ENCODE assay signal across 1 cellular context in the genomic region with DNA sequence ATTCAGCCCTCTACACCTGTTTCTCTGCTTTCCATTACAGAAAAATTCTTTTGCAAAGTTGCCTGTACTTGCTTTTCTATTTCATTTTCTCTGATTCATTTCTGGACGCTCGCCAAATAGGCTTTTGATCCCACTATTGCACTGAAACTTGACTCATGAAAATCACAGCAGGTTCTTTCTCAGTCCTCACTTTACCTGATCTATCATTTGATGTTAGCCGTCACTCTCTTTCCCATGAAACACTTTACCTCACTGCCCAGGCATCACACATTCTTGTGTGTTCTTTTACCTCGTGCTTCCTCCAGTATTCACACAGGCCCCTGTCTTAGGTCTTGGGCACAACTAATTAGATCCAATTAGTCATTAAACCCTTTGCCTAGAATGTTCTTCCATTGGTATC.
TF ChIP-seq lines count a peak whose summit lies in the region.

No MANE protein-coding gene starts in this region.

TF ChIP-seq in SK-N-SH treated with all-trans-retinoic acid at 6 μM for 48 hours, 23 proteins besides CTCF, POLR2A, EP300 and RAD21 (continued from another document):
- TF ChIP-seq, protein P1, sequence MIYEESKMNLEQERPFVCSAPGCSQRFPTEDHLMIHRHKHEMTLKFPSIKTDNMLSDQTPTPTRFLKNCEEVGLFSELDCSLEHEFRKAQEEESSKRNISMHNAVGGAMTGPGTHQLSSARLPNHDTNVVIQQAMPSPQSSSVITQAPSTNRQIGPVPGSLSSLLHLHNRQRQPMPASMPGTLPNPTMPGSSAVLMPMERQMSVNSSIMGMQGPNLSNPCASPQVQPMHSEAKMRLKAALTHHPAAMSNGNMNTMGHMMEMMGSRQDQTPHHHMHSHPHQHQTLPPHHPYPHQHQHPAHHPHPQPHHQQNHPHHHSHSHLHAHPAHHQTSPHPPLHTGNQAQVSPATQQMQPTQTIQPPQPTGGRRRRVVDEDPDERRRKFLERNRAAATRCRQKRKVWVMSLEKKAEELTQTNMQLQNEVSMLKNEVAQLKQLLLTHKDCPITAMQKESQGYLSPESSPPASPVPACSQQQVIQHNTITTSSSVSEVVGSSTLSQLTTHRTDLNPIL (CRISPR knock-in tag; IDR thresholded peaks at IDR 0.05; ENCODE audit: low read depth), result no peak
- TF ChIP-seq OSR1 (CRISPR knock-in tag; IDR thresholded peaks at IDR 0.05) (no peak), TOX (CRISPR knock-in tag; IDR thresholded peaks at IDR 0.05; ENCODE audit: borderline replicate concordance) (no peak), ZC3H10 (CRISPR knock-in tag; IDR thresholded peaks at IDR 0.05) (no peak), ZFP30 (CRISPR knock-in tag; IDR thresholded peaks at IDR 0.05) (no peak)
- TF ChIP-seq, protein P2, sequence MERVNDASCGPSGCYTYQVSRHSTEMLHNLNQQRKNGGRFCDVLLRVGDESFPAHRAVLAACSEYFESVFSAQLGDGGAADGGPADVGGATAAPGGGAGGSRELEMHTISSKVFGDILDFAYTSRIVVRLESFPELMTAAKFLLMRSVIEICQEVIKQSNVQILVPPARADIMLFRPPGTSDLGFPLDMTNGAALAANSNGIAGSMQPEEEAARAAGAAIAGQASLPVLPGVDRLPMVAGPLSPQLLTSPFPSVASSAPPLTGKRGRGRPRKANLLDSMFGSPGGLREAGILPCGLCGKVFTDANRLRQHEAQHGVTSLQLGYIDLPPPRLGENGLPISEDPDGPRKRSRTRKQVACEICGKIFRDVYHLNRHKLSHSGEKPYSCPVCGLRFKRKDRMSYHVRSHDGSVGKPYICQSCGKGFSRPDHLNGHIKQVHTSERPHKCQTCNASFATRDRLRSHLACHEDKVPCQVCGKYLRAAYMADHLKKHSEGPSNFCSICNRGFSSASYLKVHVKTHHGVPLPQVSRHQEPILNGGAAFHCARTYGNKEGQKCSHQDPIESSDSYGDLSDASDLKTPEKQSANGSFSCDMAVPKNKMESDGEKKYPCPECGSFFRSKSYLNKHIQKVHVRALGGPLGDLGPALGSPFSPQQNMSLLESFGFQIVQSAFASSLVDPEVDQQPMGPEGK (CRISPR knock-in tag; IDR thresholded peaks at IDR 0.05; ENCODE audit: borderline replicate concordance), result no peak
